8 cellular contexts compared by ENCODE assay signal in the genomic region with DNA sequence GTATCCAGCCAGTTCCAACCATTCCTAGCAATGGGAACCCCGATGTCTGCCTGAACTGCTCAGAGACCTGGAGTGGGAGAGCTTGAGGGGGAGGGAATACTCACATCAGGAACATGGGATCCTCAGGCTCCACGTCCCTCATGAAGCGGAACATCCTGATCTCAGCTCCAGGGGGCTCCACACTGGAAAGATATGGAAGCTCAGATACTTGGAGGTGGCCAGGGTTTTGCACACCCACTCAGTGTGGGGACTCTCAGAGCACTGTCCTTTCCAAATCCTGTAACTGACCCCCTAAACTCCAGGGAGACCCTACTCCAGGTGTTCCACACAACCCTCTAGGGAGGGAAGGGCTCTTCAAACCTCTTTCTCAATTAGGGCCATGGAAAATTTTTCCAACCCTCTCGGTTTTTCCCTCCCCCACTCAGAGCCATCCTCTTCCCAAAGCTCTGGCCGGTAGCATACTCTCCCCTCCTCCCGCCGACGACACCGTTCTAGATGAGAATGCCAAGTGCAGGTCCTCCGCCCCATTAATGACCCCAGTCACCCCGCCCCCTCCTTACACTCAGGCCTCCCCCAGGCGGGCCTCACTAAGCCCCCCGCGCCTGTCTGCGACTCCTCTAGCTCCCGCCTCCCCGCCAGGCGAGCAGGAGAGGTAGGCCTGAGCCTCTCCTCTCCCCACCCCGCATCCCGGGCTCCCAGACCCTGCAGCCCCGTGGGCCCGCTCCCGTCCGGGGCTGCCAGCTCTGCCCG. TPM values are rescaled to one million over a fixed set of nuclear protein-coding genes. Genes with fewer than 3 reads are reported as not detected.
DNase-seq lines count a peak whose midpoint lies in the region; ATAC-seq and TF ChIP-seq lines count a peak whose summit lies in the region.

No MANE protein-coding gene starts in this region.

- H3K4me3 ChIP-seq in endodermal cell (ENCODE audit: low read length): peak overlapping the region; percentile 94
- peak overlapping the region; percentile 78 to 93 (median 84) for H3K4me3 ChIP-seq in transverse colon

- H3K9ac ChIP-seq in endodermal cell (ENCODE audit: extremely low read depth, low read length, poor library complexity, severe bottlenecking): peak overlapping the region; percentile 95

- TF ChIP-seq CTCF in endodermal cell (conservative IDR thresholded peaks at IDR 0.05) (peak; percentile 74), transverse colon (IDR thresholded peaks at IDR 0.05) (peak in 3 of 5 experiments; percentile 13 to 19 (median 19))

- ATAC-seq in HG03354 (IDR thresholded peaks at IDR 0.05; ENCODE audit: poor library complexity, severe bottlenecking, unreplicated experiment) (peak; percentile 12), HG02763 (IDR thresholded peaks at IDR 0.05; ENCODE audit: unreplicated experiment) (no peak)

- H3K36me3 Mint-ChIP-seq in endodermal cell (ENCODE audit: low read depth): peaks cover 46% of the 10 kb centered on the region

- no peak for TF ChIP-seq POLR2A in transverse colon (IDR thresholded peaks at IDR 0.05)

- H3K9me3 ChIP-seq in endodermal cell (ENCODE audit: control insufficient read depth, low read length): no peaks in the 10 kb centered on the region
- no peaks in the 10 kb centered on the region for H3K9me3 ChIP-seq in transverse colon

- intact Hi-C loops in transverse colon (cut with DNase I; ENCODE audit: low total_unique reads): no loop called here

- peak overlapping the region; percentile 91 for H3K4me3 Mint-ChIP-seq in endodermal cell

- H3K4me1 ChIP-seq in endodermal cell (ENCODE audit: control insufficient read depth, insufficient read depth, low read length): peaks cover 5% of the 10 kb centered on the region
- peaks cover 12 to 22% (median 15%) of the 10 kb centered on the region in 4 donors for H3K4me1 ChIP-seq in transverse colon

- peaks cover 5% of the 10 kb centered on the region for H3K27me3 Mint-ChIP-seq in endodermal cell (ENCODE audit: insufficient read depth)

- peak overlapping the region; percentile 97 for H3K27ac ChIP-seq in endodermal cell (ENCODE audit: low read depth, low read length)
- peak overlapping the region; percentile 98 to 99 (median 99) for H3K27ac ChIP-seq in transverse colon

- no peaks in the 10 kb centered on the region for H3K27me3 ChIP-seq in endodermal cell (ENCODE audit: control insufficient read depth, insufficient read depth, low read length, poor library complexity, severe bottlenecking)
- no peaks in the 10 kb centered on the region for H3K27me3 ChIP-seq in transverse colon

- DNase-seq in D341Med (ENCODE audit: low spot score): peak; percentile 69
- peak; percentile 15 for DNase-seq in T follicular helper cell (ENCODE audit: low read depth)
- peak; percentile 69 for DNase-seq in endodermal cell
- DNase-seq in mucosa of gallbladder (ENCODE audit: low spot score): peak; percentile 23
- peak; percentile 50 for DNase-seq in transverse colon
- DNase-seq in DMS79 (lab: John Stamatoyannopoulos, UW): no peak

- peak overlapping the region; percentile 100 for H3K27ac Mint-ChIP-seq in endodermal cell

- in situ Hi-C loops in transverse colon (cut with MboI; ENCODE audit: low pct_ligation_motif_present in 1 of 4, low pct_unique_long_range_greater_than_20kb in 1 of 4, low sequenced_read_pairs in 3 of 4): no loop called here

- 6 to 10% methylated on average over 8 to 25 of the region's 25 CpGs for WGBS in endodermal cell (ENCODE audit: insufficient coverage in 1 of 2, insufficient read length in 1 of 2), 2 experiments
- WGBS in transverse colon (ENCODE audit: low coverage in 1 of 2), 2 donors: 6% methylated on average over 17 of the region's 25 CpGs; no CpG with 5 or more reads in 1 of the 2 donors

- TF ChIP-seq EP300 in transverse colon (IDR thresholded peaks at IDR 0.05; ENCODE audit: low read depth): no peak

- peaks cover 47% of the 10 kb centered on the region for H3K36me3 ChIP-seq in endodermal cell (ENCODE audit: control insufficient read depth, insufficient read depth, low read length)
- H3K36me3 ChIP-seq in transverse colon: peaks cover 0 to 37% (median 20%) of the 10 kb centered on the region in 4 donors

- H3K9me3 Mint-ChIP-seq in endodermal cell: no peaks in the 10 kb centered on the region

- peaks cover 19% of the 10 kb centered on the region for H3K4me1 Mint-ChIP-seq in endodermal cell

RNA-seq across cellular contexts. Expression of gene MLF2, which starts 0.6 kb away (rescaled TPM):
- total RNA-seq in endodermal cell: 100 to 1,000 TPM; 219 to 393 TPM
- polyA plus RNA-seq in endodermal cell (2013, experiment 1 of 2): 177 TPM
- polyA plus RNA-seq in endodermal cell (2013, experiment 2 of 2): 169 TPM
- 175 TPM for total RNA-seq in mucosa of gallbladder
- total RNA-seq in transverse colon: 100 to 1,000 TPM; 100 to 360 (median 164) TPM

RNA-seq across cellular contexts. Expression of gene PTMS, which starts 13.8 kb away (rescaled TPM):
- total RNA-seq in endodermal cell (100 to 1,000 TPM; 637 to 888 TPM), mucosa of gallbladder (293 TPM), transverse colon (100 to 1,000 TPM in 1 of 4 donors, 10 to 100 TPM in 3; 64.0 to 124 (median 83.9) TPM)
- 935 TPM for polyA plus RNA-seq in endodermal cell (2013, experiment 1 of 2)
- 1,020 TPM for polyA plus RNA-seq in endodermal cell (2013, experiment 2 of 2)

RNA-seq across cellular contexts. Expression of gene LAG3, which starts 20.0 kb away (rescaled TPM):
- 1 to 10 TPM; 1.9 to 7.3 TPM for total RNA-seq in endodermal cell
- polyA plus RNA-seq in endodermal cell (2013, experiment 1 of 2): 8.4 TPM
- 5.8 TPM for polyA plus RNA-seq in endodermal cell (2013, experiment 2 of 2)
- 1.4 TPM for total RNA-seq in mucosa of gallbladder
- total RNA-seq in transverse colon: 1 to 10 TPM in 1 of 4 donors, under 1 TPM in 1, not detected in 2; 0.68 to 1.4 TPM

RNA-seq across cellular contexts. Expression of gene COPS7A, which starts 28.5 kb away (rescaled TPM):
- total RNA-seq in endodermal cell (10 to 100 TPM; 43.3 to 69.2 TPM), mucosa of gallbladder (61.4 TPM), transverse colon (10 to 100 TPM; 13.1 to 44.9 (median 36.9) TPM)
- 36.9 TPM for polyA plus RNA-seq in endodermal cell (2013, experiment 1 of 2)
- 34.1 TPM for polyA plus RNA-seq in endodermal cell (2013, experiment 2 of 2)

RNA-seq across cellular contexts. Expression of gene CD4, which starts 37.0 kb away (rescaled TPM):
- total RNA-seq in endodermal cell (1 to 10 TPM in 1 of 2 donors, under 1 TPM in 1; 0.77 to 1.3 TPM), mucosa of gallbladder (32.1 TPM), transverse colon (1 to 10 TPM in 3 of 4 donors, under 1 TPM in 1; 1.00 to 7.9 (median 2.8) TPM)
- polyA plus RNA-seq in endodermal cell (2013, experiment 1 of 2): 2.2 TPM
- 1.7 TPM for polyA plus RNA-seq in endodermal cell (2013, experiment 2 of 2)
